ENCODE assay signal across 8 cellular contexts in the genomic region with DNA sequence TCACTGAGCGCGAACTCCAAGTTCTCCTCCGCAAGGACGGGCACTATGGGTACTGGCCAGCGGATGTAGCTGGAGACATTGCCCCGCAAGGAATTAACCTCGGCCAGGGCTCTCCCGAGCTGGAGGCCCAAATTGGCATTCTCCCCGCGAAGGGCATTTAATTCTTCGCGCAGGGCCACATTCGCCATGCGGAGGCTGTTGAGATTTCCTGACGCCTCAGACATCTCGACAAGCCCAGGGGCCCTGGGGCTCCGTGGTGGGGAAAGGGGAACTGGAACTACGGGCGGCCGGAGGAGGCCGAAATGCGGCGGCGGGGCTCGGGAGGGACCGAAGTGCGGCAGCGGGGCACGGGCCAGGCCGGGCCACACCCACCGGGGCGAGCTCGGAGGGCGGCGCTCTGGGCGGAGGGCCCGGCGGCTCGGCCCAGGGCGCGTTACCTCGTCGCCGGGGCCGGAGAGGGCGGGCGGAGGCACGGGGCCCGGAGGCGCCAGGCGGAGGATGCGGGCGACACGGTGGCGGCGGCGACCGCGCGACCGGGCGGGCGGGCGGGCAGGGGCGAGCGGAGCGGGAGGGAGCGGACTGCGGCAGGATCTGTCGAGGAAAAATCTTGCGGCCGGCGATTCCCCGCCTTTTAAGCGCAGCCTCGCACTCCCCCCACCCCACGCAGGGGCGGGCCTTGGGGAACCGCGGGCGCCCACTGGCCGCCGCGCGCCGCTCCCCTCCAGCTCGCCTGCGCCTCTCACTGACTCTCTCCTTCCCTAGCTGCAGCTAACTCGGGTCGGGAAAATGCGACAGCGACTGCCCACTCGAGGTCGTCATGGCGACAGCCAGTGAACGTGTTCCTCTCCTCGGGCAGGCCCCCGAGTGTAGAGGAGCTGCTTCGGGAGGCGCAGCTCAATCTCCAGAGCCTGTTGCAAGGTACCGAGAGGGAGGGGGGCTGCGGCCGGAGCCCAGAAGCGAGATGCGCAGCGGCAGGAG. TPM values are rescaled to one million over a fixed set of nuclear protein-coding genes. Genes with fewer than 3 reads are reported as not detected.
DNase-seq lines count a peak whose midpoint lies in the region; ATAC-seq and TF ChIP-seq lines count a peak whose summit lies in the region.

A gene (minus strand): TSS at position 599 of the 978 bp plus-strand sequence.

- no peak for TF ChIP-seq CTCF in WTC11 (IDR thresholded peaks at IDR 0.05)

- H3K36me3 Mint-ChIP-seq in WTC11 (peaks cover 14% of the 10 kb centered on the region), immature natural killer cell (no peaks in the 10 kb centered on the region)

- peak within 1 kb of the TSS; percentile 36 to 54 (median 52) for H3K4me3 ChIP-seq in skeletal muscle tissue (ENCODE audit: low read length in 3 of 3)

- no peaks in the 10 kb centered on the region for H3K9me3 ChIP-seq in skeletal muscle tissue (ENCODE audit: control insufficient read depth in 3 of 3, low read length in 3 of 3)

- no peaks in the 10 kb centered on the region for H3K36me3 ChIP-seq in skeletal muscle tissue (ENCODE audit: control insufficient read depth in 3 of 3, insufficient read depth in 3 of 3, low read length in 3 of 3)

- DNase-seq in DMS79 treated with DMSO at 0.1 percent for 48 hours (lab: John Stamatoyannopoulos, UW) (peak; percentile 84), HEK293T (ENCODE audit: extremely low spot score) (peak; percentile 82), NCI-H1930 (lab: John Stamatoyannopoulos, UW) (peak; percentile 52 to 60), WTC11 (ENCODE audit: low spot score) (peak; percentile 46), immature natural killer cell (peak; percentile 54 to 60 (median 57))
- DNase-seq in central memory CD4-positive, alpha-beta T cell, result peak; percentile 40

- no peak within 1 kb of the TSS for H3K27ac ChIP-seq in skeletal muscle tissue (ENCODE audit: low read depth, low read length)

- CTCF ChIA-PET in HEK293T (lab: Yijun Ruan, JAX), result interaction anchor here (0.6 kb wide), 2 partner anchors 119 to 126 kb away, joined by 3 read pairs; no protein-coding TSS in a partner anchor
- CTCF ChIA-PET in WTC11 (lab: Charles Lee), result interaction anchor here (0.9 to 2.5 kb wide), 6 partner anchors 22 to 423 kb away, joined by 3 to 17 read pairs (median 4); a partner anchor contains a TSS

- H3K27me3 ChIP-seq in skeletal muscle tissue (ENCODE audit: control insufficient read depth in 3 of 3, insufficient read depth in 3 of 3, low read length in 3 of 3), result peaks cover 0 to 17% (median 4%) of the 10 kb centered on the region in 3 donors

- POLR2A ChIA-PET in HEK293T (lab: Yijun Ruan, JAX), result interaction anchor here (0.7 to 3.3 kb wide), 7 partner anchors 10 to 220 kb away, joined by 3 to 19 read pairs (median 5); a partner anchor contains a TSS
- POLR2A ChIA-PET in WTC11 (lab: Charles Lee), result interaction anchor here (1.3 kb wide), 1 partner anchor 220 kb away, joined by 3 read pairs; no protein-coding TSS in a partner anchor

- H3K9ac ChIP-seq in skeletal muscle tissue (ENCODE audit: low read depth in 1 of 3, low read length in 3 of 3), result peak within 1 kb of the TSS in 1 of 3 donors; percentile 45

- H3K27ac Mint-ChIP-seq in WTC11, result no peak within 1 kb of the TSS
- peak within 1 kb of the TSS in 4 of 6 donors; percentile 59 to 85 (median 72) for H3K27ac Mint-ChIP-seq in immature natural killer cell

- peak within 1 kb of the TSS; percentile 67 for H3K4me3 Mint-ChIP-seq in WTC11
- peak within 1 kb of the TSS; percentile 72 to 88 (median 81) for H3K4me3 Mint-ChIP-seq in immature natural killer cell

- H3K9me3 Mint-ChIP-seq in WTC11, result no peaks in the 10 kb centered on the region
- peaks cover 0 to 2% (median 0%) of the 10 kb centered on the region in 6 donors for H3K9me3 Mint-ChIP-seq in immature natural killer cell

- H3K27me3 Mint-ChIP-seq in WTC11 (ENCODE audit: low read depth), result peaks cover 56% of the 10 kb centered on the region
- H3K27me3 Mint-ChIP-seq in immature natural killer cell (ENCODE audit: low read depth in 3 of 3), result peaks cover 2 to 5% (median 3%) of the 10 kb centered on the region in 3 donors

- ATAC-seq in WTC11, result peak; percentile 57
- ATAC-seq in GM21825 (IDR thresholded peaks at IDR 0.05; ENCODE audit: unreplicated experiment), result no peak

- H3K4me1 Mint-ChIP-seq in WTC11 (peaks cover 28% of the 10 kb centered on the region), immature natural killer cell (peaks cover 7 to 13% of the 10 kb centered on the region in 2 donors)

- peaks cover 0 to 8% (median 6%) of the 10 kb centered on the region in 3 donors for H3K4me1 ChIP-seq in skeletal muscle tissue (ENCODE audit: control insufficient read depth in 3 of 3, insufficient read depth in 3 of 3, low read length in 3 of 3)

TF ChIP-seq in HEK293T, 16 proteins besides CTCF, POLR2A, EP300 and RAD21:
- TF ChIP-seq CTBP1 (IDR thresholded peaks at IDR 0.05; ENCODE audit: borderline replicate concordance) (no peak), L3MBTL2 (conservative IDR thresholded peaks at IDR 0.05) (peak; percentile 23; the same call in 1 of the 2 replicates)

TF ChIP-seq in WTC11, 78 proteins besides CTCF, POLR2A, EP300 and RAD21:
- TF ChIP-seq ZNF219 (CRISPR knock-in tag; IDR thresholded peaks at IDR 0.05; ENCODE audit: borderline replicate concordance) (no peak), PRRX2 (CRISPR knock-in tag; IDR thresholded peaks at IDR 0.05) (no peak), ZNF232 (CRISPR knock-in tag; IDR thresholded peaks at IDR 0.05) (no peak), NFE2L1 (CRISPR knock-in tag; IDR thresholded peaks at IDR 0.05) (no peak)
- TF ChIP-seq, protein P1, sequence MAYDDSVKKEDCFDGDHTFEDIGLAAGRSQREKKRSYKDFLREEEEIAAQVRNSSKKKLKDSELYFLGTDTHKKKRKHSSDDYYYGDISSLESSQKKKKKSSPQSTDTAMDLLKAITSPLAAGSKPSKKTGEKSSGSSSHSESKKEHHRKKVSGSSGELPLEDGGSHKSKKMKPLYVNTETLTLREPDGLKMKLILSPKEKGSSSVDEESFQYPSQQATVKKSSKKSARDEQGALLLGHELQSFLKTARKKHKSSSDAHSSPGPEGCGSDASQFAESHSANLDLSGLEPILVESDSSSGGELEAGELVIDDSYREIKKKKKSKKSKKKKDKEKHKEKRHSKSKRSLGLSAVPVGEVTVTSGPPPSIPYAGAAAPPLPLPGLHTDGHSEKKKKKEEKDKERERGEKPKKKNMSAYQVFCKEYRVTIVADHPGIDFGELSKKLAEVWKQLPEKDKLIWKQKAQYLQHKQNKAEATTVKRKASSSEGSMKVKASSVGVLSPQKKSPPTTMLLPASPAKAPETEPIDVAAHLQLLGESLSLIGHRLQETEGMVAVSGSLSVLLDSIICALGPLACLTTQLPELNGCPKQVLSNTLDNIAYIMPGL (CRISPR knock-in tag; IDR thresholded peaks at IDR 0.05), result no peak
TF ChIP-seq in WTC11: peak in this region for 0.

RNA-seq across cellular contexts. Expression of the gene that starts here (rescaled TPM):
- total RNA-seq in WTC11 (2021) (0.76 to 1.3 TPM (median 1.0 TPM) in 3 replicates), skeletal muscle tissue (3.1 TPM)
- under 1 TPM; 0.10 to 0.19 (median 0.16) TPM for polyA plus RNA-seq in immature natural killer cell

Comparison
In these comparisons a context has a peak if more than half of its experiments do, and no peak if none do; other contexts are left out.
1. Peak in DNase-seq in immature natural killer cell; RNA of the gene not detected or under 1 TPM.